In the genomic region with DNA sequence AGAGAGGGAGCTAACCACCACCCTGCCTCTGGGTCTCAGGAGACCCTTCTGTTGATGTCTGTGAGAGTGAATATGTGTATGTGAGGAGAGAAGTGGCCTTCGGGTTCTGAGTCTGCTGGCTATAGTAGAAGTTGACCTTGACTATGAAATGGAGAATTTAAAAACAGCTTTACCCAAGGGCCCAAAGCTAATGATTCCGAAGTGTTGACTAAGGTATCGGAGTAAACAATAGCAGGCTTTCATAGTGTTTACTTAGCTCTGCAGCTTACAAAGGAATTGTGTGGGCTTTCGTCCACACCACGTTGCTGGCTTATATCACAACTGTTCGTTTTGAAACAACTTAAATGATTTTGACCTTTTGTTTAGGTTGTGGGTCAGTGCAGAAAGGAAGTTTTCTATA, we compare ENCODE assay signal across 25 cellular contexts.
DNase-seq lines count a peak whose midpoint lies in the region; ATAC-seq and TF ChIP-seq lines count a peak whose summit lies in the region.
"Had no signal": no experiment of that assay in that cellular context is flagged by ENCODE, and none has a peak within 500 bp of the region (broad histone marks: within the 10 kb centered on the region; RNA-seq: fewer than 3 reads in every experiment).

No MANE protein-coding gene starts in this region.

- no peaks in the 10 kb centered on the region for H3K27me3 ChIP-seq in testis
- H3K27me3 ChIP-seq: right atrium auricular region had no signal

- TF ChIP-seq CTCF in epithelial cell of esophagus (IDR thresholded peaks at IDR 0.05; ENCODE audit: insufficient read depth, low read depth, low read length, missing control alignments) (no peak), testis (IDR thresholded peaks at IDR 0.05) (no peak)

- ATAC-seq in HG03520 (IDR thresholded peaks at IDR 0.05; ENCODE audit: unreplicated experiment), result no peak
- ATAC-seq: activated CD8-positive, alpha-beta T cell treated with anti-CD3 and anti-CD28 coated beads for 36 hours; effector memory CD8-positive, alpha-beta T cell; esophagus mucosa had no signal

- H3K27ac ChIP-seq in testis, result no peak overlapping the region
- H3K27ac ChIP-seq: KMS-11, parathyroid adenoma, right atrium auricular region had no signal

- no peak for TF ChIP-seq POLR2A in testis (IDR thresholded peaks at IDR 0.05)

- DNase-seq in DMS153 (lab: John Stamatoyannopoulos, UW) (peak; percentile 72), NCI-H1092 (lab: John Stamatoyannopoulos, UW) (peak; percentile 46), NCI-H748 (lab: John Stamatoyannopoulos, UW; ENCODE audit: unreplicated experiment) (peak; percentile 92), epithelial cell of esophagus (ENCODE audit: low read depth) (peak; percentile 43), testis (no peak), CD1c-positive myeloid dendritic cell (ENCODE audit: extremely low spot score) (no peak)
- no peak for DNase-seq in activated CD4-positive, CD25-positive, alpha-beta regulatory T cell (lab: John Stamatoyannopoulos, UW)
- DNase-seq: ACHN; activated CD8-positive, alpha-beta T cell treated with anti-CD3 and anti-CD28 coated beads for 36 hours; aorta; COR-L47; cortex of kidney; DND-41; effector memory CD8-positive, alpha-beta T cell; HCEC 1CT; NCI-H187 treated with DMSO at 0.1 percent for 48 hours; stimulated activated CD4-positive, alpha-beta T cell treated with anti-CD3 and anti-CD28 coated beads, Interleukin-2, amount 100 ng/mL, for 48 hours; T-helper 1 cell; trophoblast cell had no signal

- no peak overlapping the region for H3K4me3 ChIP-seq in epithelial cell of esophagus (ENCODE audit: low read length)
- no peak overlapping the region for H3K4me3 ChIP-seq in testis
- H3K4me3 ChIP-seq: lung, right atrium auricular region had no signal

- H3K36me3 ChIP-seq in testis (ENCODE audit: low read depth, missing control alignments), result no peaks in the 10 kb centered on the region
- H3K36me3 ChIP-seq: right atrium auricular region had no signal

- no peaks in the 10 kb centered on the region for H3K9me3 ChIP-seq in testis
- H3K9me3 ChIP-seq: right atrium auricular region had no signal

- no peaks in the 10 kb centered on the region for H3K4me1 ChIP-seq in testis
- H3K4me1 ChIP-seq: parathyroid adenoma, right atrium auricular region had no signal

- 79 to 81% methylated on average over 6 of the region's 6 CpGs for WGBS in testis, 2 donors

- intact Hi-C loops in testis (cut with DNase I; ENCODE audit: low total_unique reads), result no loop called here

Comparison
In these comparisons a context has a peak if more than half of its experiments do, and no peak if none do; other contexts are left out.
1. DNase-seq: peak in DMS153 (single experiment), NCI-H1092 (single experiment), NCI-H748 (single experiment) and epithelial cell of esophagus (single experiment); none in testis (single experiment), CD1c-positive myeloid dendritic cell (single experiment) and activated CD4-positive, CD25-positive, alpha-beta regulatory T cell (0 of 4).